In genomic region chr5:38463634-38464521, GRCh38 we compare ENCODE assay signal across 10 cellular contexts.
DNase-seq lines count a peak whose midpoint lies in the region; ATAC-seq and TF ChIP-seq lines count a peak whose summit lies in the region.
"Had no signal": no experiment of that assay in that cellular context is flagged by ENCODE, and none has a peak within 500 bp of the region (broad histone marks: within the 10 kb centered on the region; RNA-seq: fewer than 3 reads in every experiment).

No MANE protein-coding gene starts in this region.

- H3K36me3 ChIP-seq in psoas muscle (ENCODE audit: insufficient read depth in 1 of 2, low read depth in 1 of 2) = peaks cover 0 to 23% of the 10 kb centered on the region in 2 donors

- H3K27ac ChIP-seq in psoas muscle = peak overlapping the region; percentile 98

- intact Hi-C loops in psoas muscle (cut with DNase I) = no loop called here

- ATAC-seq in psoas muscle = peak; percentile 41 to 62 (median 43)
- no peak for ATAC-seq in HG02885 (IDR thresholded peaks at IDR 0.05; ENCODE audit: poor library complexity, unreplicated experiment)
- no peak for ATAC-seq in HG03045 (IDR thresholded peaks at IDR 0.05; ENCODE audit: unreplicated experiment)
- ATAC-seq: K562, natural killer cell had no signal

- H3K9me3 ChIP-seq in psoas muscle = no peaks in the 10 kb centered on the region

- in situ Hi-C loops in SK-MEL-5 (cut with HindIII; ENCODE audit: low pct_unique_long_range_greater_than_20kb, low sequenced_read_pairs) = no loop called here

- H3K4me3 ChIP-seq in fibroblast of villous mesenchyme (ENCODE audit: low read depth, low read length) (no peak overlapping the region), psoas muscle (no peak overlapping the region)
- H3K4me3 ChIP-seq: K562 had no signal

- no peaks in the 10 kb centered on the region for H3K27me3 ChIP-seq in psoas muscle (ENCODE audit: insufficient read depth in 3 of 3, low read length in 2 of 3)

- WGBS in psoas muscle, 3 donors = 4 to 15% (median 9%) methylated on average over 10 of the region's 10 CpGs

- DNase-seq in COLO829 (ENCODE audit: low spot score) (peak; percentile 72), SK-MEL-5 (ENCODE audit: low read depth, low spot score) (peak; percentile 81), fibroblast of villous mesenchyme (ENCODE audit: low read depth) (peak; percentile 90), psoas muscle (no peak), COLO668 (lab: John Stamatoyannopoulos, UW; ENCODE audit: unreplicated experiment) (no peak), NCI-H1694 treated with DMSO at 0.1 percent for 48 hours (lab: John Stamatoyannopoulos, UW) (no peak)
- DNase-seq: natural killer cell had no signal

- TF ChIP-seq CTCF in fibroblast of villous mesenchyme (IDR thresholded peaks at IDR 0.05; ENCODE audit: insufficient read depth, low read depth, low read length) = no peak
- no peak for TF ChIP-seq CTCF in psoas muscle (IDR thresholded peaks at IDR 0.05)

- peaks cover 57% of the 10 kb centered on the region for H3K4me1 ChIP-seq in psoas muscle

Comparison
In these comparisons a context has a peak if more than half of its experiments do, and no peak if none do; other contexts are left out.
1. DNase-seq: peak in COLO829 (single experiment), SK-MEL-5 (single experiment) and fibroblast of villous mesenchyme (single experiment); none in psoas muscle (0 of 2), COLO668 (single experiment) and NCI-H1694 treated with DMSO at 0.1 percent for 48 hours (single experiment).
2. ATAC-seq: peak in psoas muscle (4 of 4); none in HG02885 (single experiment) and HG03045 (single experiment).